Comparison of ENCODE assay signal across 1 cellular context in the genomic region with DNA sequence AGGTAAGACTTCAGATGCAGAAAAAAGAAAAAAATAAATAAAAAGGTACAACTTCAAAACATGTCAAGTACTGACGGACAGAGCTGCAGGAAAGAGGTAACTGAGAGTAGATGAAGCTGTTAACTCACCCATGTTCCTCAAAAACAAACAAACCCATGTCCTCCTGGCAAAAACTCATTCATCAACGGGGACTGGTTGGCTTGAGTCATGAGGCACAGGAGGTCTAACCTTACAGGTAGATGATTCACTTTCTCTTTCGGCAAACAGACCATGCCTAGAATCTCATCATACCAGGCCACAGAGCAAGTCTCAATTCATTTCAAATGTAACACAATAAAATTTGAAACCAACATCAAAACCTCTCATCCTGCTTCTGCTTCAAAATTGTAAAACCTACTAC.
TF ChIP-seq lines count a peak whose summit lies in the region.

No MANE protein-coding gene starts in this region.

TF ChIP-seq in HepG2, 621 proteins besides CTCF, POLR2A, EP300 and RAD21 (continued from another document and continues in another):
- TF ChIP-seq, protein P1, sequence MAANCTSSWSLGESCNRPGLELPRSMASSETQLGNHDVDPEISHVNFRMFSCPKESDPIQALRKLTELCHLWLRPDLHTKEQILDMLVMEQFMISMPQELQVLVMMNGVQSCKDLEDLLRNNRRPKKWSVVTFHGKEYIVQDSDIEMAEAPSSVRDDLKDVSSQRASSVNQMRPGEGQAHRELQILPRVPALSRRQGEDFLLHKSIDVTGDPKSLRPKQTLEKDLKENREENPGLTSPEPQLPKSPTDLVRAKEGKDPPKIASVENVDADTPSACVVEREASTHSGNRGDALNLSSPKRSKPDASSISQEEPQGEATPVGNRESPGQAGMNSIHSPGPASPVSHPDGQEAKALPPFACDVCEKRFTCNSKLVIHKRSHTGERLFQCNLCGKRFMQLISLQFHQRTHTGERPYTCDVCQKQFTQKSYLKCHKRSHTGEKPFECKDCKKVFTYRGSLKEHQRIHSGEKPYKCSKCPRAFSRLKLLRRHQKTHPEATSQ (CRISPR knock-in tag; IDR thresholded peaks at IDR 0.05; ENCODE audit: borderline replicate concordance): no peak
- TF ChIP-seq ZNF549 (CRISPR knock-in tag; IDR thresholded peaks at IDR 0.05) (no peak), MAFG (CRISPR knock-in tag; IDR thresholded peaks at IDR 0.05) (no peak), ZSCAN20 (CRISPR knock-in tag; IDR thresholded peaks at IDR 0.05; ENCODE audit: borderline replicate concordance) (no peak), RAD51 (IDR thresholded peaks at IDR 0.05; ENCODE audit: borderline replicate concordance) (peak; percentile 40; the same call in 1 of the 2 replicates), MEIS1 (CRISPR knock-in tag; IDR thresholded peaks at IDR 0.05; ENCODE audit: borderline replicate concordance) (no peak), GFI1 (CRISPR knock-in tag; IDR thresholded peaks at IDR 0.05; ENCODE audit: borderline replicate concordance) (no peak), CENPT (CRISPR knock-in tag; IDR thresholded peaks at IDR 0.05; ENCODE audit: low read depth) (no peak), ZNF350 (CRISPR knock-in tag; IDR thresholded peaks at IDR 0.05; ENCODE audit: borderline replicate concordance, low read depth) (no peak), SOX5 (CRISPR knock-in tag; IDR thresholded peaks at IDR 0.05; ENCODE audit: borderline replicate concordance) (peak; percentile 23; the same call in 1 of the 2 replicates), ZNF563 (CRISPR knock-in tag; IDR thresholded peaks at IDR 0.05) (no peak), ZBTB8A (CRISPR knock-in tag; IDR thresholded peaks at IDR 0.05; ENCODE audit: borderline replicate concordance, low read depth) (no peak), SP5 (CRISPR knock-in tag; IDR thresholded peaks at IDR 0.05; ENCODE audit: borderline replicate concordance, low read depth) (no peak), NFYC (CRISPR knock-in tag; IDR thresholded peaks at IDR 0.05) (peak; percentile 64), ZNF546 (CRISPR knock-in tag; conservative IDR thresholded peaks at IDR 0.05) (no peak), KMT2B (CRISPR knock-in tag; IDR thresholded peaks at IDR 0.05) (peak; percentile 58; the same call in 1 of the 2 replicates), REL (CRISPR knock-in tag; conservative IDR thresholded peaks at IDR 0.05) (no peak), IRF2 (CRISPR knock-in tag; IDR thresholded peaks at IDR 0.05) (peak; percentile 68; the same call in 1 of the 2 replicates), PHF20 (CRISPR knock-in tag; IDR thresholded peaks at IDR 0.05) (no peak), RCOR2 (CRISPR knock-in tag; IDR thresholded peaks at IDR 0.05) (no peak), ZNF605 (CRISPR knock-in tag; IDR thresholded peaks at IDR 0.05) (no peak), SRF (IDR thresholded peaks at IDR 0.05; ENCODE audit: low read depth, low read length) (no peak), AGO2 (optimal IDR thresholded peaks at IDR 0.05; ENCODE audit: low read depth, low read length) (no peak), NR2F2 (IDR thresholded peaks at IDR 0.05; ENCODE audit: borderline replicate concordance, low read depth) (no peak)
- TF ChIP-seq, protein P2, sequence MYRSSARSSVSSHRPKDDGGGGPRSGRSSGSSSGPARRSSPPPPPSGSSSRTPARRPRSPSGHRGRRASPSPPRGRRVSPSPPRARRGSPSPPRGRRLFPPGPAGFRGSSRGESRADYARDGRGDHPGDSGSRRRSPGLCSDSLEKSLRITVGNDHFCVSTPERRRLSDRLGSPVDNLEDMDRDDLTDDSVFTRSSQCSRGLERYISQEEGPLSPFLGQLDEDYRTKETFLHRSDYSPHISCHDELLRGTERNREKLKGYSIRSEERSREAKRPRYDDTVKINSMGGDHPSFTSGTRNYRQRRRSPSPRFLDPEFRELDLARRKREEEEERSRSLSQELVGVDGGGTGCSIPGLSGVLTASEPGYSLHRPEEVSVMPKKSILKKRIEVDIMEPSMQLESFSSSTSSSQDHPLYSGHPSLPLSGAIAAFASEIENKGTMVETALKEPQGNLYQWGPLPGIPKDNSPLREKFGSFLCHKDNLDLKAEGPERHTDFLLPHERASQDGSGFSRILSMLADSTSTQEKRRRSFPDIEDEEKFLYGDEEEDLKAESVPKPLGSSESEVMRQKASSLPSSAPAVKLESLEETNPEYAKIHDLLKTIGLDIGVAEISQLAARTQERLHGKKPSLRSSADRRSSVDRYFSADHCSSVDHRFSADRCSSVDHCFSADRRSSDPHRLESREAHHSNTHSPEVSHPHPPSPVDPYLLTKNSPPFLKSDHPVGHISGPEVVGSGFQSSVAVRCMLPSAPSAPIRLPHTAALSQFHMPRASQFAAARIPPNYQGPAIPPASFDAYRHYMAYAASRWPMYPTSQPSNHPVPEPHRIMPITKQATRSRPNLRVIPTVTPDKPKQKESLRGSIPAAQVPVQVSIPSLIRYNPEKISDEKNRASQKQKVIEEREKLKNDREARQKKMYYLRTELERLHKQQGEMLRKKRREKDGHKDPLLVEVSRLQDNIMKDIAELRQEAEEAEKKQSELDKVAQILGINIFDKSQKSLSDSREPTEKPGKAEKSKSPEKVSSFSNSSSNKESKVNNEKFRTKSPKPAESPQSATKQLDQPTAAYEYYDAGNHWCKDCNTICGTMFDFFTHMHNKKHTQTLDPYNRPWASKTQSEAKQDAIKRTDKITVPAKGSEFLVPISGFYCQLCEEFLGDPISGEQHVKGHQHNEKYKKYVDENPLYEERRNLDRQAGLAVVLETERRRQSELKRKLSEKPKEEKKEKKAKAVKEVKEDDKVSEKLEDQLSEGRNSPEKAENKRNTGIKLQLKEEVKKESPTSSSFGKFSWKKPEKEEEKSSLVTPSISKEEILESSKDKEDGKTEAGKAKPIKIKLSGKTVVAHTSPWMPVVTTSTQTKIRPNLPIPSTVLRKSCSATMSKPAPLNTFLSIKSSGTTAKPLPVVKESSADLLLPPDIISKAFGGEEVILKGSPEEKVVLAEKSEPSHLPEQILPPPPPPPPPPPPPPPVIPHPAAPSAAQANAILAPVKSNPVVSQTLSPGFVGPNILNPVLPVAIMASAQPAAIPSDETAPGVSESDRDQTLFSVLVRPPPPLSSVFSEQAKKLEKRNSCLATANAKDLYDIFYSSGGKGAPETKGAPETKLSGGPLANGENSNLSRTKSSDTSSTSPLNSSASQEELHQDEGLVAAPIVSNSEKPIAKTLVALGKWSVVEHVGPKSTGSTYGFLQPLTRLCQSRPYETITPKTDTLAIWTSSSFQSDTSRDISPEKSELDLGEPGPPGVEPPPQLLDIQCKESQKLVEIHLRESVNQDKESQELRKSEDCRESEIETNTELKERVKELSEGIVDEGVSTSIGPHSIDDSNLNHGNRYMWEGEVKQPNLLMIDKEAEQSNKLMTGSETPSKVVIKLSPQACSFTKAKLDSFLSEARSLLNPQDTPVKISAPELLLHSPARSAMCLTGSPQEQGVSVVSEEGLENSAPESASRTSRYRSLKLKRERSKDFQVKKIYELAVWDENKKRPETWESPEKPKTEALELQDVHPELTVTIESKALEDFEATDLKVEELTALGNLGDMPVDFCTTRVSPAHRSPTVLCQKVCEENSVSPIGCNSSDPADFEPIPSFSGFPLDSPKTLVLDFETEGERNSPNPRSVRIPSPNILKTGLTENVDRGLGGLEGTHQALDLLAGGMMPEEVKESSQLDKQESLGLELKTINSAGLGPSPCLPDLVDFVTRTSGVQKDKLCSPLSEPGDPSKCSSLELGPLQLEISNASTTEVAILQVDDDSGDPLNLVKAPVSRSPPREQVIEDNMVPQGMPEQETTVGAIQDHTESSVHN (CRISPR knock-in tag; IDR thresholded peaks at IDR 0.05): no peak
- TF ChIP-seq, protein P3, sequence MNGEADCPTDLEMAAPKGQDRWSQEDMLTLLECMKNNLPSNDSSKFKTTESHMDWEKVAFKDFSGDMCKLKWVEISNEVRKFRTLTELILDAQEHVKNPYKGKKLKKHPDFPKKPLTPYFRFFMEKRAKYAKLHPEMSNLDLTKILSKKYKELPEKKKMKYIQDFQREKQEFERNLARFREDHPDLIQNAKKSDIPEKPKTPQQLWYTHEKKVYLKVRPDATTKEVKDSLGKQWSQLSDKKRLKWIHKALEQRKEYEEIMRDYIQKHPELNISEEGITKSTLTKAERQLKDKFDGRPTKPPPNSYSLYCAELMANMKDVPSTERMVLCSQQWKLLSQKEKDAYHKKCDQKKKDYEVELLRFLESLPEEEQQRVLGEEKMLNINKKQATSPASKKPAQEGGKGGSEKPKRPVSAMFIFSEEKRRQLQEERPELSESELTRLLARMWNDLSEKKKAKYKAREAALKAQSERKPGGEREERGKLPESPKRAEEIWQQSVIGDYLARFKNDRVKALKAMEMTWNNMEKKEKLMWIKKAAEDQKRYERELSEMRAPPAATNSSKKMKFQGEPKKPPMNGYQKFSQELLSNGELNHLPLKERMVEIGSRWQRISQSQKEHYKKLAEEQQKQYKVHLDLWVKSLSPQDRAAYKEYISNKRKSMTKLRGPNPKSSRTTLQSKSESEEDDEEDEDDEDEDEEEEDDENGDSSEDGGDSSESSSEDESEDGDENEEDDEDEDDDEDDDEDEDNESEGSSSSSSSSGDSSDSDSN (CRISPR knock-in tag; IDR thresholded peaks at IDR 0.05): no peak
- TF ChIP-seq, protein P4, sequence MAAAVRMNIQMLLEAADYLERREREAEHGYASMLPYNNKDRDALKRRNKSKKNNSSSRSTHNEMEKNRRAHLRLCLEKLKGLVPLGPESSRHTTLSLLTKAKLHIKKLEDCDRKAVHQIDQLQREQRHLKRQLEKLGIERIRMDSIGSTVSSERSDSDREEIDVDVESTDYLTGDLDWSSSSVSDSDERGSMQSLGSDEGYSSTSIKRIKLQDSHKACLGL (CRISPR knock-in tag; IDR thresholded peaks at IDR 0.05): no peak
- TF ChIP-seq, protein P5, sequence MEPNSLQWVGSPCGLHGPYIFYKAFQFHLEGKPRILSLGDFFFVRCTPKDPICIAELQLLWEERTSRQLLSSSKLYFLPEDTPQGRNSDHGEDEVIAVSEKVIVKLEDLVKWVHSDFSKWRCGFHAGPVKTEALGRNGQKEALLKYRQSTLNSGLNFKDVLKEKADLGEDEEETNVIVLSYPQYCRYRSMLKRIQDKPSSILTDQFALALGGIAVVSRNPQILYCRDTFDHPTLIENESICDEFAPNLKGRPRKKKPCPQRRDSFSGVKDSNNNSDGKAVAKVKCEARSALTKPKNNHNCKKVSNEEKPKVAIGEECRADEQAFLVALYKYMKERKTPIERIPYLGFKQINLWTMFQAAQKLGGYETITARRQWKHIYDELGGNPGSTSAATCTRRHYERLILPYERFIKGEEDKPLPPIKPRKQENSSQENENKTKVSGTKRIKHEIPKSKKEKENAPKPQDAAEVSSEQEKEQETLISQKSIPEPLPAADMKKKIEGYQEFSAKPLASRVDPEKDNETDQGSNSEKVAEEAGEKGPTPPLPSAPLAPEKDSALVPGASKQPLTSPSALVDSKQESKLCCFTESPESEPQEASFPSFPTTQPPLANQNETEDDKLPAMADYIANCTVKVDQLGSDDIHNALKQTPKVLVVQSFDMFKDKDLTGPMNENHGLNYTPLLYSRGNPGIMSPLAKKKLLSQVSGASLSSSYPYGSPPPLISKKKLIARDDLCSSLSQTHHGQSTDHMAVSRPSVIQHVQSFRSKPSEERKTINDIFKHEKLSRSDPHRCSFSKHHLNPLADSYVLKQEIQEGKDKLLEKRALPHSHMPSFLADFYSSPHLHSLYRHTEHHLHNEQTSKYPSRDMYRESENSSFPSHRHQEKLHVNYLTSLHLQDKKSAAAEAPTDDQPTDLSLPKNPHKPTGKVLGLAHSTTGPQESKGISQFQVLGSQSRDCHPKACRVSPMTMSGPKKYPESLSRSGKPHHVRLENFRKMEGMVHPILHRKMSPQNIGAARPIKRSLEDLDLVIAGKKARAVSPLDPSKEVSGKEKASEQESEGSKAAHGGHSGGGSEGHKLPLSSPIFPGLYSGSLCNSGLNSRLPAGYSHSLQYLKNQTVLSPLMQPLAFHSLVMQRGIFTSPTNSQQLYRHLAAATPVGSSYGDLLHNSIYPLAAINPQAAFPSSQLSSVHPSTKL (CRISPR knock-in tag; IDR thresholded peaks at IDR 0.05): peak; percentile 40; the same call in 1 of the 2 replicates
- TF ChIP-seq, protein P6, sequence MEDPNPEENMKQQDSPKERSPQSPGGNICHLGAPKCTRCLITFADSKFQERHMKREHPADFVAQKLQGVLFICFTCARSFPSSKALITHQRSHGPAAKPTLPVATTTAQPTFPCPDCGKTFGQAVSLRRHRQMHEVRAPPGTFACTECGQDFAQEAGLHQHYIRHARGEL (CRISPR knock-in tag; IDR thresholded peaks at IDR 0.05): no peak
- TF ChIP-seq, protein P7, sequence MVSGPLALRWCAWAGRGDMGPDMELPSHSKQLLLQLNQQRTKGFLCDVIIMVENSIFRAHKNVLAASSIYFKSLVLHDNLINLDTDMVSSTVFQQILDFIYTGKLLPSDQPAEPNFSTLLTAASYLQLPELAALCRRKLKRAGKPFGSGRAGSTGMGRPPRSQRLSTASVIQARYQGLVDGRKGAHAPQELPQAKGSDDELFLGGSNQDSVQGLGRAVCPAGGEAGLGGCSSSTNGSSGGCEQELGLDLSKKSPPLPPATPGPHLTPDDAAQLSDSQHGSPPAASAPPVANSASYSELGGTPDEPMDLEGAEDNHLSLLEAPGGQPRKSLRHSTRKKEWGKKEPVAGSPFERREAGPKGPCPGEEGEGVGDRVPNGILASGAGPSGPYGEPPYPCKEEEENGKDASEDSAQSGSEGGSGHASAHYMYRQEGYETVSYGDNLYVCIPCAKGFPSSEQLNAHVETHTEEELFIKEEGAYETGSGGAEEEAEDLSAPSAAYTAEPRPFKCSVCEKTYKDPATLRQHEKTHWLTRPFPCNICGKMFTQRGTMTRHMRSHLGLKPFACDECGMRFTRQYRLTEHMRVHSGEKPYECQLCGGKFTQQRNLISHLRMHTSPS (CRISPR knock-in tag; IDR thresholded peaks at IDR 0.05; ENCODE audit: low read depth): 0 out of 2 replicates have a peak, but pooled peaks have one; percentile 34
- TF ChIP-seq, protein P8, sequence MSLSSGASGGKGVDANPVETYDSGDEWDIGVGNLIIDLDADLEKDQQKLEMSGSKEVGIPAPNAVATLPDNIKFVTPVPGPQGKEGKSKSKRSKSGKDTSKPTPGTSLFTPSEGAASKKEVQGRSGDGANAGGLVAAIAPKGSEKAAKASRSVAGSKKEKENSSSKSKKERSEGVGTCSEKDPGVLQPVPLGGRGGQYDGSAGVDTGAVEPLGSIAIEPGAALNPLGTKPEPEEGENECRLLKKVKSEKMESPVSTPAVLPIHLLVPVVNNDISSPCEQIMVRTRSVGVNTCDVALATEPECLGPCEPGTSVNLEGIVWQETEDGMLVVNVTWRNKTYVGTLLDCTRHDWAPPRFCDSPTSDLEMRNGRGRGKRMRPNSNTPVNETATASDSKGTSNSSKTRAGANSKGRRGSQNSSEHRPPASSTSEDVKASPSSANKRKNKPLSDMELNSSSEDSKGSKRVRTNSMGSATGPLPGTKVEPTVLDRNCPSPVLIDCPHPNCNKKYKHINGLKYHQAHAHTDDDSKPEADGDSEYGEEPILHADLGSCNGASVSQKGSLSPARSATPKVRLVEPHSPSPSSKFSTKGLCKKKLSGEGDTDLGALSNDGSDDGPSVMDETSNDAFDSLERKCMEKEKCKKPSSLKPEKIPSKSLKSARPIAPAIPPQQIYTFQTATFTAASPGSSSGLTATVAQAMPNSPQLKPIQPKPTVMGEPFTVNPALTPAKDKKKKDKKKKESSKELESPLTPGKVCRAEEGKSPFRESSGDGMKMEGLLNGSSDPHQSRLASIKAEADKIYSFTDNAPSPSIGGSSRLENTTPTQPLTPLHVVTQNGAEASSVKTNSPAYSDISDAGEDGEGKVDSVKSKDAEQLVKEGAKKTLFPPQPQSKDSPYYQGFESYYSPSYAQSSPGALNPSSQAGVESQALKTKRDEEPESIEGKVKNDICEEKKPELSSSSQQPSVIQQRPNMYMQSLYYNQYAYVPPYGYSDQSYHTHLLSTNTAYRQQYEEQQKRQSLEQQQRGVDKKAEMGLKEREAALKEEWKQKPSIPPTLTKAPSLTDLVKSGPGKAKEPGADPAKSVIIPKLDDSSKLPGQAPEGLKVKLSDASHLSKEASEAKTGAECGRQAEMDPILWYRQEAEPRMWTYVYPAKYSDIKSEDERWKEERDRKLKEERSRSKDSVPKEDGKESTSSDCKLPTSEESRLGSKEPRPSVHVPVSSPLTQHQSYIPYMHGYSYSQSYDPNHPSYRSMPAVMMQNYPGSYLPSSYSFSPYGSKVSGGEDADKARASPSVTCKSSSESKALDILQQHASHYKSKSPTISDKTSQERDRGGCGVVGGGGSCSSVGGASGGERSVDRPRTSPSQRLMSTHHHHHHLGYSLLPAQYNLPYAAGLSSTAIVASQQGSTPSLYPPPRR (CRISPR knock-in tag; IDR thresholded peaks at IDR 0.05; ENCODE audit: borderline replicate concordance): no peak
